15 cellular contexts compared by ENCODE assay signal in genomic region chr6:101391772-101392560, GRCh38. TPM values are rescaled to one million over a fixed set of nuclear protein-coding genes. Genes with fewer than 3 reads are reported as not detected.
DNase-seq lines count a peak whose midpoint lies in the region; ATAC-seq and TF ChIP-seq lines count a peak whose summit lies in the region.
"Had no signal": no experiment of that assay in that cellular context is flagged by ENCODE, and none has a peak within 500 bp of the region (broad histone marks: within the 10 kb centered on the region; RNA-seq: fewer than 3 reads in every experiment).

No MANE protein-coding gene starts in this region.

- H3F3A ChIP-seq in PC-9 (ENCODE audit: insufficient read depth, low read depth) = no peaks in the 10 kb centered on the region

- CTCF ChIA-PET in PC-9 (lab: Charles Lee) = no interaction called here

- H3K36me3 ChIP-seq in PC-9 (ENCODE audit: low read depth) (no peaks in the 10 kb centered on the region), skeletal muscle satellite cell (ENCODE audit: insufficient read depth, low read length) (no peaks in the 10 kb centered on the region)

- ATAC-seq in right cardiac atrium = peak in 1 of 2 donors; percentile 10
- no peak for ATAC-seq in HG02763 (IDR thresholded peaks at IDR 0.05; ENCODE audit: unreplicated experiment)
- no peak for ATAC-seq in HG03025 (IDR thresholded peaks at IDR 0.05; ENCODE audit: low FRiP score, unreplicated experiment)

- H3K4me2 ChIP-seq in PC-9 (peak overlapping the region; percentile 93; the same call in 1 of the 2 replicates), skeletal muscle satellite cell (ENCODE audit: low read length) (peak overlapping the region; percentile 95)

- H3K79me2 ChIP-seq in PC-9 (ENCODE audit: low read depth) = no peaks in the 10 kb centered on the region

- H3K4me3 ChIP-seq in PC-9 (no peak overlapping the region), right cardiac atrium (ENCODE audit: low read length) (peak overlapping the region; percentile 62), skeletal muscle satellite cell (ENCODE audit: low read length) (peak overlapping the region; percentile 77)
- H3K4me3 ChIP-seq: lung had no signal

- 0 out of 2 replicates have a peak, but pooled peaks cover 14% of the 10 kb centered on the region for H3K4me1 ChIP-seq in PC-9 (replicated peaks; ENCODE audit: insufficient read depth)
- H3K4me1 ChIP-seq in right cardiac atrium (ENCODE audit: control insufficient read depth, insufficient read depth, low read length) = peaks cover 3% of the 10 kb centered on the region
- H3K4me1 ChIP-seq in skeletal muscle satellite cell (ENCODE audit: control insufficient read depth, insufficient read depth, low read length) = peaks cover 15% of the 10 kb centered on the region

- H3K36me3 Mint-ChIP-seq in immature natural killer cell = peaks cover 0 to 3% (median 0%) of the 10 kb centered on the region in 3 donors
- H3K36me3 Mint-ChIP-seq: activated naive CD8-positive, alpha-beta T cell had no signal

- H3K4me1 Mint-ChIP-seq in immature natural killer cell = no peaks in the 10 kb centered on the region

- H3K27me3 Mint-ChIP-seq in immature natural killer cell (ENCODE audit: low read depth in 3 of 3) = peaks cover 0 to 4% (median 1%) of the 10 kb centered on the region in 3 donors

- no peak overlapping the region for H3K27ac ChIP-seq in PC-9
- no peak overlapping the region for H3K27ac ChIP-seq in right cardiac atrium (ENCODE audit: low read length)
- H3K27ac ChIP-seq: epithelial cell of prostate had no signal

- H3K27ac Mint-ChIP-seq in immature natural killer cell = no peak overlapping the region
- H3K27ac Mint-ChIP-seq: activated naive CD8-positive, alpha-beta T cell had no signal

- H3K4me3 Mint-ChIP-seq in immature natural killer cell = no peak overlapping the region
- H3K4me3 Mint-ChIP-seq: activated naive CD8-positive, alpha-beta T cell had no signal

- no peak overlapping the region for H2AFZ ChIP-seq in PC-9

- no peaks in the 10 kb centered on the region for H3K9me2 ChIP-seq in PC-9 (ENCODE audit: insufficient read depth)

- H4K20me1 ChIP-seq in PC-9 (ENCODE audit: insufficient read depth) = no peaks in the 10 kb centered on the region

- peaks cover 41% of the 10 kb centered on the region for H3K27me3 ChIP-seq in PC-9 (ENCODE audit: insufficient read depth, low read depth)
- no peaks in the 10 kb centered on the region for H3K27me3 ChIP-seq in right cardiac atrium (ENCODE audit: control insufficient read depth, insufficient read depth)
- H3K27me3 ChIP-seq in skeletal muscle satellite cell (ENCODE audit: control insufficient read depth, insufficient read depth, low read length) = peaks cover 17% of the 10 kb centered on the region

- DNase-seq in NCI-H345 (lab: John Stamatoyannopoulos, UW) (peak; percentile 18), NCI-H345 treated with DMSO at 0.1 percent for 48 hours (lab: John Stamatoyannopoulos, UW; ENCODE audit: unreplicated experiment) (no peak), PC-9 (no peak), right cardiac atrium (peak in 2 of 3 donors; percentile 36 to 40), immature natural killer cell (no peak)
- DNase-seq: activated CD4-positive, alpha-beta T cell treated with anti-CD3 and anti-CD28 coated beads for 48 hours; AML-193; NCI-H1048; stimulated activated naive CD4-positive, alpha-beta T cell treated with Interleukin-2 at 50 U/mL for 16 hours had no signal

- no TSS peak for BruUV-seq in PC-9 (replicated peaks; lab: Mats Ljungman, UMichigan)

- H3K9ac ChIP-seq in skeletal muscle satellite cell (ENCODE audit: low read depth, low read length) = no peak overlapping the region

- peaks cover 3 to 34% (median 16%) of the 10 kb centered on the region in 6 donors for H3K9me3 Mint-ChIP-seq in immature natural killer cell

- TF ChIP-seq CTCF in PC-9 (conservative IDR thresholded peaks at IDR 0.05) = no peak

- H3K9me3 ChIP-seq in PC-9 (ENCODE audit: insufficient read depth, low read depth) (no peaks in the 10 kb centered on the region), right cardiac atrium (ENCODE audit: control insufficient read depth, low read length) (no peaks in the 10 kb centered on the region), skeletal muscle satellite cell (replicated peaks; ENCODE audit: low read length) (no peaks in the 10 kb centered on the region)

- intact Hi-C loops in PC-9 (cut with micrococcal nuclease; ENCODE audit: unreplicated experiment) (no loop called here), right cardiac atrium (cut with DNase I) (loop anchor here in 1 of 4 donors (10.0 kb wide), 1 partner anchor 353 kb away; no protein-coding TSS in a partner anchor)

- WGBS in right cardiac atrium = 5% methylated on average over 23 of the region's 23 CpGs

- POLR2A ChIA-PET in PC-9 (lab: Charles Lee; ENCODE audit: unreplicated experiment) = no interaction called here

RNA-seq across cellular contexts. Expression of gene GRIK2, which starts 1.5 kb away (rescaled TPM):
- total RNA-seq in PC-9 (2021) (0.43 and 0.61 TPM in 2 replicates), right cardiac atrium (10 to 100 TPM; 10.4 to 26.7 (median 16.2) TPM)
- polyA plus RNA-seq in right cardiac atrium (7.6 TPM), immature natural killer cell (not detected)
- total RNA-seq in skeletal muscle satellite cell (2012; rRNA removed) = 0.44 TPM in 1 of 2 replicates, not detected in the other

Comparison
In these comparisons a context has a peak if more than half of its experiments do, and no peak if none do; other contexts are left out.
1. DNase-seq: peak in NCI-H345 (single experiment) and right cardiac atrium (2 of 3); none in NCI-H345 treated with DMSO at 0.1 percent for 48 hours (single experiment), PC-9 (0 of 2) and immature natural killer cell (0 of 3).